ENCODE assay signal across 9 cellular contexts in the genomic region with DNA sequence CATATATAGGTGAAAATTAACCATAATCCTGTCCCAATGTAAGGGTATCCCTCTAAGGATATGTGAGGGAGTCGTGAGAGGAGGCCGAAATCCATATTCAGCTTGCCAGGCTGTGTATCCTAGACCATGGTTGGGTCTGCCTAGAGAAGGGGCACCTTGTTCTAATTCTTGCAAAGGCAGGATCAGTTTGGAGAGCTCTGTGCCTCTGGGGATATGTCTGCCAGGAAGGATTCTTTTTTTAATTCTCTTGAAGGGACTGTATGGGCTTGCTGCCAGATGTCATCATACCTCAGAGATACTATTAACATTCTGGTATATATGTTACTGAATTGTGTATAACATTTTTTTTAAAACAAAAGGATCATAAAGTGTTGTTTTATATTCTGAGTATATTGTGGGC. TPM values are rescaled to one million over a fixed set of nuclear protein-coding genes. Genes with fewer than 3 reads are reported as not detected.
DNase-seq lines count a peak whose midpoint lies in the region; ATAC-seq, FAIRE-seq and TF ChIP-seq lines count a peak whose summit lies in the region.
"Had no signal": no experiment of that assay in that cellular context is flagged by ENCODE, and none has a peak within 500 bp of the region (broad histone marks: within the 10 kb centered on the region; RNA-seq: fewer than 3 reads in every experiment).

No MANE protein-coding gene starts in this region.

- FAIRE-seq in A549 (lab: Jason Lieb, UNC), result no peak

- POLR2A ChIA-PET in A549 (lab: Yijun Ruan, JAX) (no interaction called here), WTC11 (lab: Charles Lee) (no interaction called here)

- H3K4me3 ChIP-seq in A549, result peak overlapping the region; percentile 92
- peak overlapping the region; percentile 83 for H3K4me3 ChIP-seq in GM08714 (ENCODE audit: low read length)
- peak overlapping the region; percentile 85 for H3K4me3 ChIP-seq in fibroblast of villous mesenchyme (ENCODE audit: low read depth, low read length)
- H3K4me3 ChIP-seq in Peyer's patch, result peak overlapping the region in 2 of 4 donors; percentile 85 to 92

- 78% methylated on average over 2 of the region's 2 CpGs for WGBS in A549 (ENCODE audit: missing lambda C conversion rate)

- H3K4me1 Mint-ChIP-seq in WTC11, result peaks cover 40% of the 10 kb centered on the region

- no peak overlapping the region for H3K27ac Mint-ChIP-seq in WTC11
- H3K27ac Mint-ChIP-seq: T-helper 1 cell treated with Interleukin-12 subunit alpha and Interleukin-12 subunit beta and Interleukin-4 antibody, amounts not matched to agents 30 μg/mL and 1 μg/mL, for 36 hours had no signal

- peaks cover 19% of the 10 kb centered on the region for H3K36me3 Mint-ChIP-seq in WTC11

- no peaks in the 10 kb centered on the region; the same call in 1 of the 2 replicates for H3K9me3 Mint-ChIP-seq in WTC11
- H3K9me3 Mint-ChIP-seq: T-helper 1 cell treated with Interleukin-12 subunit alpha and Interleukin-12 subunit beta and Interleukin-4 antibody, amounts not matched to agents 30 μg/mL and 1 μg/mL, for 36 hours had no signal

- no peak for DNase-seq in A549 (ENCODE audit: low read depth in 1 of 2, low spot score in 1 of 2)
- DNase-seq in WTC11 (ENCODE audit: low spot score), result no peak
- DNase-seq in fibroblast of villous mesenchyme (ENCODE audit: low read depth), result peak; percentile 56
- DNase-seq in NCI-H2029 (lab: John Stamatoyannopoulos, UW), result no peak
- no peak for DNase-seq in Peyer's patch
- no peak for DNase-seq in stimulated activated CD4-positive, alpha-beta T cell treated with anti-CD3 and anti-CD28 coated beads, Interleukin-4, amount 100 ng/mL, for 24 hours

- no peak for TF ChIP-seq CTCF in A549 (IDR thresholded peaks at IDR 0.05)
- TF ChIP-seq CTCF in WTC11 (IDR thresholded peaks at IDR 0.05), result no peak
- TF ChIP-seq CTCF in fibroblast of villous mesenchyme (IDR thresholded peaks at IDR 0.05; ENCODE audit: insufficient read depth, low read depth, low read length), result no peak
- no peak for TF ChIP-seq CTCF in Peyer's patch (IDR thresholded peaks at IDR 0.05)

- H3K27me3 Mint-ChIP-seq in WTC11 (ENCODE audit: low read depth), result no peaks in the 10 kb centered on the region

- no peak for ATAC-seq in A549
- ATAC-seq in WTC11, result no peak
- no peak for ATAC-seq in HG02588 (IDR thresholded peaks at IDR 0.05; ENCODE audit: unreplicated experiment)

- H3K27me3 ChIP-seq in Peyer's patch, result no peaks in the 10 kb centered on the region

- CTCF ChIA-PET in A549 (lab: Yijun Ruan, JAX) (interaction anchor here (1.1 to 1.7 kb wide), 3 partner anchors 8 to 140 kb away, joined by 3 to 8 read pairs (median 4); a partner anchor contains a TSS), WTC11 (lab: Charles Lee) (no interaction called here)

- TF ChIP-seq POLR2A in A549 (IDR thresholded peaks at IDR 0.05; ENCODE audit: low read length), result no peak
- TF ChIP-seq POLR2A in Peyer's patch (IDR thresholded peaks at IDR 0.05), result no peak

- no peak for TF ChIP-seq EP300 in A549 (IDR thresholded peaks at IDR 0.05)

- no peaks in the 10 kb centered on the region for H3K9me3 ChIP-seq in A549
- no peaks in the 10 kb centered on the region for H3K9me3 ChIP-seq in Peyer's patch

- H3K4me1 ChIP-seq in A549 (peaks cover 25% of the 10 kb centered on the region), Peyer's patch (peaks cover 0 to 25% (median 3%) of the 10 kb centered on the region in 4 donors)

- peak overlapping the region; percentile 88 for H3K4me3 Mint-ChIP-seq in WTC11

- no peaks in the 10 kb centered on the region for H3K36me3 ChIP-seq in Peyer's patch

- H3K4me2 ChIP-seq in A549, result peak overlapping the region; percentile 81

- no peak for TF ChIP-seq RAD21 in A549 (conservative IDR thresholded peaks at IDR 0.05 in 1 of 2, IDR thresholded peaks at IDR 0.05 in 1 of 2)

- H3K27ac ChIP-seq in A549 (peak overlapping the region; percentile 16 to 54; a peak in 4 of 6 replicates), Peyer's patch (peak overlapping the region in 1 of 4 donors; percentile 76)

TF ChIP-seq in A549, 52 proteins besides CTCF, POLR2A, EP300 and RAD21:
- TF ChIP-seq JUN (IDR thresholded peaks at IDR 0.05), result no peak
- no peak for TF ChIP-seq ZNF302 (CRISPR knock-in tag; IDR thresholded peaks at IDR 0.05)
- TF ChIP-seq FOSL2 (IDR thresholded peaks at IDR 0.05), result no peak
- TF ChIP-seq FOSL2 (CRISPR knock-in tag; IDR thresholded peaks at IDR 0.05), result no peak
- TF ChIP-seq MAFK (IDR thresholded peaks at IDR 0.05; ENCODE audit: partially characterized antibody), result no peak
- no peak for TF ChIP-seq EHF (CRISPR knock-in tag; IDR thresholded peaks at IDR 0.05)
- TF ChIP-seq MAZ (IDR thresholded peaks at IDR 0.05; ENCODE audit: borderline replicate concordance, low read depth, low read length), result no peak
- no peak for TF ChIP-seq FOXS1 (CRISPR knock-in tag; IDR thresholded peaks at IDR 0.05)
- TF ChIP-seq RARB (CRISPR knock-in tag; IDR thresholded peaks at IDR 0.05), result no peak
- no peak for TF ChIP-seq SMC3 (IDR thresholded peaks at IDR 0.05)
- TF ChIP-seq FOSB (CRISPR knock-in tag; IDR thresholded peaks at IDR 0.05), result no peak
- TF ChIP-seq NPAS2 (CRISPR knock-in tag; IDR thresholded peaks at IDR 0.05; ENCODE audit: borderline replicate concordance), result no peak

TF ChIP-seq in WTC11, 78 proteins besides CTCF, POLR2A, EP300 and RAD21:
- TF ChIP-seq, protein P1, sequence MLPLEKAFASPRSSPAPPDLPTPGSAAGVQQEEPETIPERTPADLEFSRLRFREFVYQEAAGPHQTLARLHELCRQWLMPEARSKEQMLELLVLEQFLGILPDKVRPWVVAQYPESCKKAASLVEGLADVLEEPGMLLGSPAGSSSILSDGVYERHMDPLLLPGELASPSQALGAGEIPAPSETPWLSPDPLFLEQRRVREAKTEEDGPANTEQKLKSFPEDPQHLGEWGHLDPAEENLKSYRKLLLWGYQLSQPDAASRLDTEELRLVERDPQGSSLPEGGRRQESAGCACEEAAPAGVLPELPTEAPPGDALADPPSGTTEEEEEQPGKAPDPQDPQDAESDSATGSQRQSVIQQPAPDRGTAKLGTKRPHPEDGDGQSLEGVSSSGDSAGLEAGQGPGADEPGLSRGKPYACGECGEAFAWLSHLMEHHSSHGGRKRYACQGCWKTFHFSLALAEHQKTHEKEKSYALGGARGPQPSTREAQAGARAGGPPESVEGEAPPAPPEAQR (CRISPR knock-in tag; IDR thresholded peaks at IDR 0.05), result no peak
TF ChIP-seq in WTC11: peak in this region for 0.

RNA-seq across cellular contexts. Expression of a gene that starts 2.4 kb away (rescaled TPM):
- polyA plus RNA-seq in A549 (2011; rRNA removed) (292 and 306 TPM in 2 replicates), A549 (2017; fragmentation: RNase III; extraction: RNeasy Plus Mini Kit Qiagen cat#74134 plus additional on column Dnase treatment) (207 to 230 TPM (median 226 TPM) in 3 replicates)
- polyA plus RNA-seq in A549 (2012; cell fraction: cytosol; rRNA removed), result 80.0 and 109 TPM in 2 replicates
- 45.8 and 79.9 TPM in 2 replicates for polyA plus RNA-seq in A549 (2012; cell fraction: nucleus; rRNA removed)
- polyA minus RNA-seq in A549 (2011; rRNA and poly(A)+ RNA removed), result 93.5 and 111 TPM in 2 replicates
- total RNA-seq in WTC11 (2021) (189 to 239 TPM (median 212 TPM) in 3 replicates), fibroblast of villous mesenchyme (55.1 and 82.5 TPM in 2 replicates), Peyer's patch (100 to 1,000 TPM in 3 of 4 donors, 10 to 100 TPM in 1; 48.7 to 270 (median 228) TPM)
